9 cellular contexts compared by ENCODE assay signal in the genomic region with DNA sequence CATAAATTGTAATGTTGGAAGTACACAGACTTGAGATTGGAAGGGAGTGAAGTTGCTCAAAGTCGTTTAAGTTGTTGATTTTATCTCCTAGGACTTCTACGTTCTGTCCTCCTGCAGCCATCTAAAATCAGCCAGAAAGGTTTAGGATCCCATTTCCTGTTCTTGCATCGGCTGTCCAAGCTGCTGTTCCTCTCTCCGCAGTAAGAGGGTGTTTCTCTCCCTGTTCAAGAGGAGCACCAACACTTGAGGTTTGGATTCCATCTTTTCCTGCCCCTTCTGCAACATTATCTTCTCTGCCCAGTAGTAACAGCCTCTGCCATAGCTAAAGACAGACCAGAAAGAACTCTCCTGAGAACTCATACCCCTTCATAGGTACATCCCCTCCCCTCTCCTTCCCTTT.
A peak's percentile ranks its signal among the peaks of the same experiment; 100 is the strongest.
DNase-seq lines count a peak whose midpoint lies in the region; ATAC-seq and TF ChIP-seq lines count a peak whose summit lies in the region.
"Had no signal": no experiment of that assay in that cellular context is flagged by ENCODE, and none has a peak within 500 bp of the region (broad histone marks: within the 10 kb centered on the region; RNA-seq: fewer than 3 reads in every experiment).

No MANE protein-coding gene starts in this region.

- TF ChIP-seq POLR2A in heart left ventricle (IDR thresholded peaks at IDR 0.05) = no peak
- TF ChIP-seq POLR2A in spleen (IDR thresholded peaks at IDR 0.05) = no peak

- no peak overlapping the region for H3K4me3 Mint-ChIP-seq in stimulated activated memory B cell treated with anti-CD40 and anti-IgM and Interleukin-4, amounts not matched to agents 10 μg/mL and 1 μg/mL and 100 μg/mL, for 72 hours

- H3K36me3 Mint-ChIP-seq in stimulated activated memory B cell treated with anti-CD40 and anti-IgM and Interleukin-4, amounts not matched to agents 10 μg/mL and 1 μg/mL and 100 μg/mL, for 72 hours = no peaks in the 10 kb centered on the region

- DNase-seq in DMS 273 (lab: John Stamatoyannopoulos, UW; ENCODE audit: unreplicated experiment) (peak; percentile 50), DMS 273 treated with DMSO at 0.1 percent for 48 hours (lab: John Stamatoyannopoulos, UW) (no peak), SHP77 treated with DMSO at 0.1 percent for 48 hours (lab: John Stamatoyannopoulos, UW) (peak; percentile 55), heart left ventricle (no peak), spleen (no peak), NCI-H345 (lab: John Stamatoyannopoulos, UW) (no peak), NAMALWA (ENCODE audit: low spot score) (no peak)
- DNase-seq: stimulated activated CD4-positive, alpha-beta T cell treated with anti-CD3 and anti-CD28 coated beads, Interleukin-2, amount 100 ng/mL, for 24 hours had no signal

- 16 to 26% (median 24%) methylated on average over 4 of the region's 4 CpGs for WGBS in heart left ventricle, 4 donors
- WGBS in spleen, 5 donors = 23 to 48% (median 33%) methylated on average over 4 of the region's 4 CpGs

- no peaks in the 10 kb centered on the region for H3K4me1 Mint-ChIP-seq in stimulated activated memory B cell treated with anti-CD40 and anti-IgM and Interleukin-4, amounts not matched to agents 10 μg/mL and 1 μg/mL and 100 μg/mL, for 72 hours

- no peak overlapping the region for H3K27ac Mint-ChIP-seq in stimulated activated memory B cell treated with anti-CD40 and anti-IgM and Interleukin-4, amounts not matched to agents 10 μg/mL and 1 μg/mL and 100 μg/mL, for 72 hours

- intact Hi-C loops in heart left ventricle (cut with DNase I) (loop anchor here in 2 of 10 donors (5.0 to 10.0 kb wide), 2 partner anchors 117 to 119 kb away; no protein-coding TSS in a partner anchor), spleen (cut with DNase I; ENCODE audit: low total_unique reads) (no loop called here)

- TF ChIP-seq CTCF in heart left ventricle (IDR thresholded peaks at IDR 0.05) (peak in 10 of 12 donors; percentile 14 to 55 (median 36)), spleen (IDR thresholded peaks at IDR 0.05 in 8 of 11, conservative IDR thresholded peaks at IDR 0.05 in 3 of 11) (peak in 7 of 11 experiments; percentile 9 to 43 (median 29))

- H3K36me3 ChIP-seq in heart left ventricle (no peaks in the 10 kb centered on the region), spleen (no peaks in the 10 kb centered on the region)

- H3K4me1 ChIP-seq in heart left ventricle (peaks cover 0 to 8% (median 0%) of the 10 kb centered on the region in 12 donors), spleen (peaks cover 0 to 6% (median 0%) of the 10 kb centered on the region in 6 donors)

- no peaks in the 10 kb centered on the region for H3K9me3 ChIP-seq in heart left ventricle
- no peaks in the 10 kb centered on the region for H3K9me3 ChIP-seq in spleen

- H3K27me3 ChIP-seq in heart left ventricle (peaks cover 0 to 4% (median 0%) of the 10 kb centered on the region in 9 donors), spleen (replicated peaks in 1 of 7) (no peaks in the 10 kb centered on the region)

- peak in 2 of 4 donors; percentile 11 to 46 for ATAC-seq in heart left ventricle
- ATAC-seq in stimulated activated memory B cell treated with anti-CD40 and anti-IgM and Interleukin-4, amounts not matched to agents 10 μg/mL and 1 μg/mL and 100 μg/mL, for 72 hours = no peak

- no peak overlapping the region for H3K4me3 ChIP-seq in heart left ventricle
- no peak overlapping the region for H3K4me3 ChIP-seq in spleen

- peaks cover 6% of the 10 kb centered on the region for H3K9me3 Mint-ChIP-seq in stimulated activated memory B cell treated with anti-CD40 and anti-IgM and Interleukin-4, amounts not matched to agents 10 μg/mL and 1 μg/mL and 100 μg/mL, for 72 hours

- peaks cover 15% of the 10 kb centered on the region for H3K27me3 Mint-ChIP-seq in stimulated activated memory B cell treated with anti-CD40 and anti-IgM and Interleukin-4, amounts not matched to agents 10 μg/mL and 1 μg/mL and 100 μg/mL, for 72 hours

- no peak overlapping the region for H3K27ac ChIP-seq in heart left ventricle
- no peak overlapping the region for H3K27ac ChIP-seq in spleen

Comparison
In these comparisons a context has a peak if more than half of its experiments do, and no peak if none do; other contexts are left out.
1. DNase-seq: peak in DMS 273 (single experiment) and SHP77 treated with DMSO at 0.1 percent for 48 hours (single experiment); none in DMS 273 treated with DMSO at 0.1 percent for 48 hours (single experiment), heart left ventricle (0 of 5), spleen (single experiment), NCI-H345 (single experiment) and NAMALWA (single experiment).